Comparison of ENCODE assay signal across 10 cellular contexts in genomic region chr17:4500188-4500565, GRCh38. TPM values are rescaled to one million over a fixed set of nuclear protein-coding genes. Genes with fewer than 3 reads are reported as not detected.
DNase-seq lines count a peak whose midpoint lies in the region; ATAC-seq and TF ChIP-seq lines count a peak whose summit lies in the region.
"Had no signal": no experiment of that assay in that cellular context is flagged by ENCODE, and none has a peak within 500 bp of the region (broad histone marks: within the 10 kb centered on the region; RNA-seq: fewer than 3 reads in every experiment).

No MANE protein-coding gene starts in this region.

- no peaks in the 10 kb centered on the region for H3K36me3 Mint-ChIP-seq in activated naive CD4-positive, alpha-beta T cell treated with anti-CD3 and anti-CD28 coated beads, Interleukin-2, amount 10 ng/mL, durations not matched to agents 7 days and 5 days
- no peaks in the 10 kb centered on the region for H3K36me3 Mint-ChIP-seq in type B pancreatic cell

- H3K27ac ChIP-seq in angular gyrus (ENCODE audit: low read depth, low read length): peak overlapping the region; percentile 32
- no peak overlapping the region for H3K27ac ChIP-seq in mucosa of rectum (ENCODE audit: low read depth in 2 of 2, low read length in 2 of 2)
- H3K27ac ChIP-seq: SJSA1 had no signal

- no peak for DNase-seq in activated naive CD4-positive, alpha-beta T cell treated with anti-CD3 and anti-CD28 coated beads, Interleukin-2, amount 10 ng/mL, durations not matched to agents 7 days and 5 days
- no peak for DNase-seq in activated naive CD4-positive, alpha-beta T cell (lab: John Stamatoyannopoulos, UW)
- DNase-seq in type B pancreatic cell (ENCODE audit: extremely low spot score, unreplicated experiment) (no peak), NCI-H2029 treated with DMSO at 0.1 percent for 48 hours (lab: John Stamatoyannopoulos, UW) (no peak), NOMO-1 treated with dmso at 0.1 percent for 144 hours (lab: John Stamatoyannopoulos, UW; ENCODE audit: unreplicated experiment) (no peak)

- no peak for ATAC-seq in GM18517 (IDR thresholded peaks at IDR 0.05; ENCODE audit: unreplicated experiment)

- peaks cover 11 to 18% of the 10 kb centered on the region in 2 donors for H3K4me1 ChIP-seq in mucosa of rectum (ENCODE audit: control insufficient read depth in 2 of 2, insufficient read depth in 2 of 2, low read length in 2 of 2)
- H3K4me1 ChIP-seq: BE2C had no signal

- H3K4me1 Mint-ChIP-seq in activated naive CD4-positive, alpha-beta T cell treated with anti-CD3 and anti-CD28 coated beads, Interleukin-2, amount 10 ng/mL, durations not matched to agents 7 days and 5 days: peaks cover 36% of the 10 kb centered on the region
- H3K4me1 Mint-ChIP-seq in type B pancreatic cell (ENCODE audit: unreplicated experiment): peaks cover 12% of the 10 kb centered on the region

- TF ChIP-seq CTCF in type B pancreatic cell (conservative IDR thresholded peaks at IDR 0.05): peak; percentile 28

- H3K36me3 ChIP-seq in mucosa of rectum (ENCODE audit: control insufficient read depth in 2 of 2, insufficient read depth in 2 of 2, low read length in 2 of 2): no peaks in the 10 kb centered on the region
- H3K36me3 ChIP-seq: BE2C, SJSA1 had no signal

- peak overlapping the region; percentile 62 to 66 for H3K4me3 ChIP-seq in mucosa of rectum (ENCODE audit: low read length in 2 of 2)
- H3K4me3 ChIP-seq: SJSA1 had no signal

- H3K27ac Mint-ChIP-seq in activated naive CD4-positive, alpha-beta T cell treated with anti-CD3 and anti-CD28 coated beads, Interleukin-2, amount 10 ng/mL, durations not matched to agents 7 days and 5 days: no peak overlapping the region
- peak overlapping the region; percentile 21 for H3K27ac Mint-ChIP-seq in type B pancreatic cell

- H3K9me3 ChIP-seq in mucosa of rectum (ENCODE audit: control insufficient read depth in 2 of 2, low read length in 2 of 2): no peaks in the 10 kb centered on the region
- H3K9me3 ChIP-seq: BE2C, SJSA1 had no signal

- peaks cover 95% of the 10 kb centered on the region for H3K27me3 Mint-ChIP-seq in activated naive CD4-positive, alpha-beta T cell treated with anti-CD3 and anti-CD28 coated beads, Interleukin-2, amount 10 ng/mL, durations not matched to agents 7 days and 5 days
- H3K27me3 Mint-ChIP-seq in type B pancreatic cell: peaks cover 62% of the 10 kb centered on the region

- peaks cover 9 to 19% of the 10 kb centered on the region in 2 donors for H3K27me3 ChIP-seq in mucosa of rectum (ENCODE audit: control insufficient read depth in 2 of 2, insufficient read depth in 2 of 2, low read length in 2 of 2)

- no peaks in the 10 kb centered on the region for H3K9me3 Mint-ChIP-seq in activated naive CD4-positive, alpha-beta T cell treated with anti-CD3 and anti-CD28 coated beads, Interleukin-2, amount 10 ng/mL, durations not matched to agents 7 days and 5 days
- H3K9me3 Mint-ChIP-seq in type B pancreatic cell: no peaks in the 10 kb centered on the region

- H3K4me3 Mint-ChIP-seq in activated naive CD4-positive, alpha-beta T cell treated with anti-CD3 and anti-CD28 coated beads, Interleukin-2, amount 10 ng/mL, durations not matched to agents 7 days and 5 days: peak overlapping the region; percentile 20
- peak overlapping the region; percentile 91 for H3K4me3 Mint-ChIP-seq in type B pancreatic cell

- CTCF ChIA-PET in activated naive CD4-positive, alpha-beta T cell treated with anti-CD3 and anti-CD28 coated beads, Interleukin-2, amount 10 ng/mL, durations not matched to agents 7 days and 5 days (lab: Charles Lee): interaction anchor here (0.8 to 1.7 kb wide), 4 partner anchors 10 to 79 kb away, joined by 3 to 4 read pairs (median 4); no protein-coding TSS in a partner anchor

- no peak overlapping the region for H3K9ac ChIP-seq in mucosa of rectum (ENCODE audit: low read depth in 1 of 2, low read length in 2 of 2)

RNA-seq across cellular contexts. Expression of gene SPNS2, which starts 1.5 kb away (rescaled TPM):
- total RNA-seq in type B pancreatic cell (ENCODE audit: low replicate concordance): 16.1 and 36.7 TPM in 2 replicates

RNA-seq across cellular contexts. Expression of gene MYBBP1A, which starts 55.0 kb away (rescaled TPM):
- 63.7 and 66.0 TPM in 2 replicates for total RNA-seq in type B pancreatic cell (ENCODE audit: low replicate concordance)
